1 cellular context compared by ENCODE assay signal in the genomic region with DNA sequence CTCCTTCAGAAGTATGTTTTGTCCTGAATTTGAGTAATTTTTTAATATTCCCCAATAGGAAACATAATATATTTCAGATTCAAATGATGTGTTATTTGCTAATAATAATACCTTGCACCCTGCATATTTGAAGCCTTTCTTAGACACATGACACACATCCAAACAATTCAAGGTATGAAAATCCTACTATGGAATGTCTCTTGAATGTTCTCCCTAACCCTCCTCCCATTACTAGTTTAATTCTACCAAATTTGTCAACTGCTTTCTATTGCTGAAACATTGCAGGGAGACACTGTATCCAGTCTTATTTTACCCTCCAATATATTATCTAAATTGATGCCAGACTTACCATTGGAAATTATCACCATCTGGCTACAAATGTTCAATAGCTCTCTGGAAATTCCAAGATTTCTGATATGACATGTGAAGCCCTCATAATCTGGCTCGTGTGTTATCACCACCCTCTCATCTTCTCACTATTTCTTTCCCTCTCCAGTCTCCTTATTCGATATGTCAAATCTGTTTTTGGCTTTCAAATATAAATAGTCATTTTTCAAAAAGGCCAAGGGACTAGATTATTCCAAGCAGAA.
A peak's percentile ranks its signal among the peaks of the same experiment; 100 is the strongest.
TF ChIP-seq lines count a peak whose summit lies in the region.

No MANE protein-coding gene starts in this region.

TF ChIP-seq in SK-N-SH, 30 proteins besides CTCF, POLR2A, EP300 and RAD21 (continued from another document):
- TF ChIP-seq TCF12 (IDR thresholded peaks at IDR 0.05) (peak; percentile 65), JUND (IDR thresholded peaks at IDR 0.05) (0 out of 2 replicates have a peak, but pooled peaks have one; percentile 25), CHD2 (IDR thresholded peaks at IDR 0.05; ENCODE audit: low read length, partially characterized antibody) (no peak), GATA2 (CRISPR knock-in tag; IDR thresholded peaks at IDR 0.05) (peak; percentile 22; the same call in 1 of the 2 replicates), TAF1 (IDR thresholded peaks at IDR 0.05; ENCODE audit: borderline replicate concordance, low read depth, low read length) (no peak), FOXJ3 (CRISPR knock-in tag; IDR thresholded peaks at IDR 0.05) (no peak)
- TF ChIP-seq, protein P1, sequence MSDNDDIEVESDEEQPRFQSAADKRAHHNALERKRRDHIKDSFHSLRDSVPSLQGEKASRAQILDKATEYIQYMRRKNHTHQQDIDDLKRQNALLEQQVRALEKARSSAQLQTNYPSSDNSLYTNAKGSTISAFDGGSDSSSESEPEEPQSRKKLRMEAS (IDR thresholded peaks at IDR 0.05; ENCODE audit: low read depth): no peak
- TF ChIP-seq, protein P2, sequence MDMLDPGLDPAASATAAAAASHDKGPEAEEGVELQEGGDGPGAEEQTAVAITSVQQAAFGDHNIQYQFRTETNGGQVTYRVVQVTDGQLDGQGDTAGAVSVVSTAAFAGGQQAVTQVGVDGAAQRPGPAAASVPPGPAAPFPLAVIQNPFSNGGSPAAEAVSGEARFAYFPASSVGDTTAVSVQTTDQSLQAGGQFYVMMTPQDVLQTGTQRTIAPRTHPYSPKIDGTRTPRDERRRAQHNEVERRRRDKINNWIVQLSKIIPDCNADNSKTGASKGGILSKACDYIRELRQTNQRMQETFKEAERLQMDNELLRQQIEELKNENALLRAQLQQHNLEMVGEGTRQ (IDR thresholded peaks at IDR 0.05; ENCODE audit: borderline replicate concordance, low read depth, low read length): no peak
- TF ChIP-seq, protein P3, sequence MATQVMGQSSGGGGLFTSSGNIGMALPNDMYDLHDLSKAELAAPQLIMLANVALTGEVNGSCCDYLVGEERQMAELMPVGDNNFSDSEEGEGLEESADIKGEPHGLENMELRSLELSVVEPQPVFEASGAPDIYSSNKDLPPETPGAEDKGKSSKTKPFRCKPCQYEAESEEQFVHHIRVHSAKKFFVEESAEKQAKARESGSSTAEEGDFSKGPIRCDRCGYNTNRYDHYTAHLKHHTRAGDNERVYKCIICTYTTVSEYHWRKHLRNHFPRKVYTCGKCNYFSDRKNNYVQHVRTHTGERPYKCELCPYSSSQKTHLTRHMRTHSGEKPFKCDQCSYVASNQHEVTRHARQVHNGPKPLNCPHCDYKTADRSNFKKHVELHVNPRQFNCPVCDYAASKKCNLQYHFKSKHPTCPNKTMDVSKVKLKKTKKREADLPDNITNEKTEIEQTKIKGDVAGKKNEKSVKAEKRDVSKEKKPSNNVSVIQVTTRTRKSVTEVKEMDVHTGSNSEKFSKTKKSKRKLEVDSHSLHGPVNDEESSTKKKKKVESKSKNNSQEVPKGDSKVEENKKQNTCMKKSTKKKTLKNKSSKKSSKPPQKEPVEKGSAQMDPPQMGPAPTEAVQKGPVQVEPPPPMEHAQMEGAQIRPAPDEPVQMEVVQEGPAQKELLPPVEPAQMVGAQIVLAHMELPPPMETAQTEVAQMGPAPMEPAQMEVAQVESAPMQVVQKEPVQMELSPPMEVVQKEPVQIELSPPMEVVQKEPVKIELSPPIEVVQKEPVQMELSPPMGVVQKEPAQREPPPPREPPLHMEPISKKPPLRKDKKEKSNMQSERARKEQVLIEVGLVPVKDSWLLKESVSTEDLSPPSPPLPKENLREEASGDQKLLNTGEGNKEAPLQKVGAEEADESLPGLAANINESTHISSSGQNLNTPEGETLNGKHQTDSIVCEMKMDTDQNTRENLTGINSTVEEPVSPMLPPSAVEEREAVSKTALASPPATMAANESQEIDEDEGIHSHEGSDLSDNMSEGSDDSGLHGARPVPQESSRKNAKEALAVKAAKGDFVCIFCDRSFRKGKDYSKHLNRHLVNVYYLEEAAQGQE (IDR thresholded peaks at IDR 0.05; ENCODE audit: low read depth, low read length): no peak
TF ChIP-seq in SK-N-SH: peak in this region for 7.
